Comparison of ENCODE assay signal across 14 cellular contexts in the genomic region with DNA sequence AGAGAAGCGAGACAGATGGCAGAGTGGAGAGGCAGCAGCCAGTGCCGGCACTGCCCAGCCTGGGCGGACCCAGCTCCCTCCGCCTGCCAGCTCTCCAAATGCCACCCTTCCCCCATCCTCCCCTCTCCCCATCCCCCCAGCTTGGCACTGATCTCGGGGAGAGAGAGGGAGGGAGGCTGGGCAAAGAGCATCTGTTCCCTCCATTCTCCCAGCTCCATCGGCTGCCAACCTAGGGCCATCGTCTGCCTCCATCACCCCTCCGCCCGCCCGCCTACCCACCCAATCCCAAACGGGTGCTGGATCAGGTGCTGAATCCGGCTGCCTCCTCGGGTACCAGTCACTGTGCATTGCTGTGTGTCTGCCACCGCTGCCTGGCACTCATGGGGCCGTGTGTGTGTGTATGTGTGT. TPM values are rescaled to one million over a fixed set of nuclear protein-coding genes. Genes with fewer than 3 reads are reported as not detected.
DNase-seq lines count a peak whose midpoint lies in the region; ATAC-seq lines count a peak whose summit lies in the region.
"Had no signal": no experiment of that assay in that cellular context is flagged by ENCODE, and none has a peak within 500 bp of the region (broad histone marks: within the 10 kb centered on the region; RNA-seq: fewer than 3 reads in every experiment).

No MANE protein-coding gene starts in this region.

- peaks cover 8 to 36% of the 10 kb centered on the region in 2 donors for H3K36me3 Mint-ChIP-seq in stimulated activated naive B cell treated with anti-CD40 and anti-IgM and Interleukin-4, amounts not matched to agents 10 μg/mL and 1 μg/mL and 100 μg/mL, for 72 hours

- H2BK15ac ChIP-seq in neuronal stem cell (ENCODE audit: low read length) = no peak overlapping the region

- H3K27ac ChIP-seq in angular gyrus (ENCODE audit: low read depth, low read length) = peak overlapping the region; percentile 97
- peak overlapping the region; percentile 10 for H3K27ac ChIP-seq in muscle layer of colon (ENCODE audit: low read depth, low read length)
- H3K27ac ChIP-seq in neuronal stem cell (replicated peaks; ENCODE audit: low read length) = no peak overlapping the region
- H3K27ac ChIP-seq: SK-N-MC had no signal

- no peak overlapping the region for H2AFZ ChIP-seq in neuronal stem cell (ENCODE audit: low read length)

- H3K79me1 ChIP-seq in neuronal stem cell (ENCODE audit: low read depth, low read length) = no peaks in the 10 kb centered on the region

- no CpG with 5 or more reads among the region's 15 CpGs for WGBS in neuronal stem cell (ENCODE audit: extremely low coverage in 2 of 2, insufficient read length in 2 of 2, insufficient replicate concordance in 1 of 2), 2 donors

- H2BK12ac ChIP-seq in neuronal stem cell (ENCODE audit: low read length) = no peak overlapping the region

- no peaks in the 10 kb centered on the region for H3K9me3 ChIP-seq in muscle layer of colon (ENCODE audit: low read length)
- no peaks in the 10 kb centered on the region for H3K9me3 ChIP-seq in neuronal stem cell (replicated peaks in 1 of 2; ENCODE audit: control insufficient read depth in 2 of 2, insufficient read depth in 1 of 2, low read depth in 1 of 2, low read length in 2 of 2)

- DNase-seq in DMS153 (lab: John Stamatoyannopoulos, UW) = peak; percentile 65
- peak; percentile 100 for DNase-seq in NCI-H2029 treated with DMSO at 0.1 percent for 48 hours (lab: John Stamatoyannopoulos, UW)
- no peak for DNase-seq in H7
- DNase-seq in stimulated activated naive B cell treated with anti-CD40 and anti-IgM and Interleukin-4, amounts not matched to agents 10 μg/mL and 1 μg/mL and 100 μg/mL, for 72 hours = no peak
- no peak for DNase-seq in neuronal stem cell (ENCODE audit: low spot score)
- DNase-seq in NK-92 treated with Interleukin-12 subunit alpha and Interleukin-12 subunit beta, amount 100 ng/mL, for 24 hours (lab: John Stamatoyannopoulos, UW) = no peak
- DNase-seq: activated T-cell treated with anti-CD3 and anti-CD28 coated beads, Interleukin-2, amount 50 U/mL, for 1 hour had no signal

- H3K4me3 ChIP-seq in muscle layer of colon (ENCODE audit: low read depth in 1 of 2, low read length in 2 of 2) = no peak overlapping the region
- no peak overlapping the region for H3K4me3 ChIP-seq in H7 (ENCODE audit: insufficient read depth, low read depth, low read length)
- no peak overlapping the region for H3K4me3 ChIP-seq in neuronal stem cell (ENCODE audit: low read length in 2 of 2)
- H3K4me3 ChIP-seq: SK-N-MC had no signal

- no peak overlapping the region for H3K27ac Mint-ChIP-seq in stimulated activated naive B cell treated with anti-CD40 and anti-IgM and Interleukin-4, amounts not matched to agents 10 μg/mL and 1 μg/mL and 100 μg/mL, for 72 hours
- H3K27ac Mint-ChIP-seq: nephron had no signal

- H2BK120ac ChIP-seq in neuronal stem cell (ENCODE audit: low read depth, low read length) = no peak overlapping the region

- H3K4me3 Mint-ChIP-seq in stimulated activated naive B cell treated with anti-CD40 and anti-IgM and Interleukin-4, amounts not matched to agents 10 μg/mL and 1 μg/mL and 100 μg/mL, for 72 hours = no peak overlapping the region
- H3K4me3 Mint-ChIP-seq: nephron had no signal

- H2AK5ac ChIP-seq in neuronal stem cell (ENCODE audit: low read depth, low read length) = no peak overlapping the region

- H4K91ac ChIP-seq in neuronal stem cell (ENCODE audit: low read depth, low read length, poor library complexity) = no peak overlapping the region

- no peaks in the 10 kb centered on the region for H3K9me3 Mint-ChIP-seq in stimulated activated naive B cell treated with anti-CD40 and anti-IgM and Interleukin-4, amounts not matched to agents 10 μg/mL and 1 μg/mL and 100 μg/mL, for 72 hours
- H3K9me3 Mint-ChIP-seq: nephron had no signal

- H4K8ac ChIP-seq in neuronal stem cell (ENCODE audit: low read depth, low read length) = no peak overlapping the region

- no peak overlapping the region for H3K4ac ChIP-seq in neuronal stem cell (ENCODE audit: low read length)

- peaks cover 19% of the 10 kb centered on the region for H3K4me1 ChIP-seq in muscle layer of colon (ENCODE audit: insufficient read depth, low read length)
- no peaks in the 10 kb centered on the region for H3K4me1 ChIP-seq in neuronal stem cell (ENCODE audit: control insufficient read depth in 2 of 2, insufficient read depth in 1 of 2, low read depth in 1 of 2, low read length in 2 of 2)

- H3K27me3 ChIP-seq in muscle layer of colon (ENCODE audit: control insufficient read depth in 1 of 2, insufficient read depth in 2 of 2, low read length in 2 of 2) = no peaks in the 10 kb centered on the region
- no peaks in the 10 kb centered on the region; the same call in 1 of the 2 replicates for H3K27me3 ChIP-seq in H7 (ENCODE audit: control insufficient read depth, insufficient read depth, low read length)
- H3K27me3 ChIP-seq in neuronal stem cell (ENCODE audit: control insufficient read depth in 3 of 3, insufficient read depth in 3 of 3, low read depth in 1 of 3, low read length in 3 of 3) = no peaks in the 10 kb centered on the region

- no peaks in the 10 kb centered on the region for H3K27me3 Mint-ChIP-seq in stimulated activated naive B cell treated with anti-CD40 and anti-IgM and Interleukin-4, amounts not matched to agents 10 μg/mL and 1 μg/mL and 100 μg/mL, for 72 hours

- H3K9ac ChIP-seq in muscle layer of colon (ENCODE audit: low read length) = no peak overlapping the region
- no peak overlapping the region for H3K9ac ChIP-seq in neuronal stem cell (ENCODE audit: low read depth, low read length, poor library complexity)

- H3K23ac ChIP-seq in neuronal stem cell (ENCODE audit: low read depth, low read length, poor library complexity) = no peak overlapping the region

- H2BK5ac ChIP-seq in neuronal stem cell (ENCODE audit: low read length) = no peak overlapping the region

- H3K18ac ChIP-seq in neuronal stem cell (ENCODE audit: low read length) = no peak overlapping the region

- H3K36me3 ChIP-seq in muscle layer of colon (ENCODE audit: insufficient read depth, low read length) (peaks cover under 1% of the 10 kb centered on the region), H7 (replicated peaks; ENCODE audit: control insufficient read depth, insufficient read depth, low read length) (no peaks in the 10 kb centered on the region), neuronal stem cell (replicated peaks in 1 of 2; ENCODE audit: control insufficient read depth in 2 of 2, insufficient read depth in 2 of 2, low read length in 2 of 2) (no peaks in the 10 kb centered on the region)

- peaks cover 4 to 6% of the 10 kb centered on the region in 2 donors for H3K4me1 Mint-ChIP-seq in stimulated activated naive B cell treated with anti-CD40 and anti-IgM and Interleukin-4, amounts not matched to agents 10 μg/mL and 1 μg/mL and 100 μg/mL, for 72 hours
- H3K4me1 Mint-ChIP-seq: nephron had no signal

- H3K14ac ChIP-seq in neuronal stem cell (ENCODE audit: low read length) = no peak overlapping the region

- no peak for ATAC-seq in stimulated activated naive B cell treated with anti-CD40 and anti-IgM and Interleukin-4, amounts not matched to agents 10 μg/mL and 1 μg/mL and 100 μg/mL, for 72 hours (replicated peaks)
- ATAC-seq: HCT116, left lobe of liver had no signal

- no peak overlapping the region for H3K4me2 ChIP-seq in neuronal stem cell (ENCODE audit: insufficient read depth, low read length, poor library complexity, severe bottlenecking)

RNA-seq across cellular contexts. Expression of a gene that starts 38.6 kb away (rescaled TPM):
- total RNA-seq in H7 (2014; rRNA removed; shearing (Covaris generic)) = 2.2 and 3.4 TPM in 2 replicates
- 3.9 TPM for polyA plus RNA-seq in neuronal stem cell (2013, experiment 1 of 2)
- 4.4 TPM for polyA plus RNA-seq in neuronal stem cell (2013, experiment 2 of 2)
- total RNA-seq: skeletal muscle tissue had no signal

RNA-seq across cellular contexts. Expression of a gene that starts 43.1 kb away (rescaled TPM):
- 12.1 and 14.0 TPM in 2 replicates for total RNA-seq in H7 (2014; rRNA removed; shearing (Covaris generic))
- polyA plus RNA-seq in neuronal stem cell (2013, experiment 1 of 2) = 8.8 TPM
- 7.5 TPM for polyA plus RNA-seq in neuronal stem cell (2013, experiment 2 of 2)

RNA-seq across cellular contexts. Expression of a gene that starts 43.5 kb away (rescaled TPM):
- 58.1 and 62.8 TPM in 2 replicates for total RNA-seq in H7 (2014; rRNA removed; shearing (Covaris generic))
- polyA plus RNA-seq in neuronal stem cell (2013, experiment 1 of 2) = 75.8 TPM
- 73.0 TPM for polyA plus RNA-seq in neuronal stem cell (2013, experiment 2 of 2)

RNA-seq across cellular contexts. Expression of a gene that starts 54.6 kb away (rescaled TPM):
- 83.3 and 94.9 TPM in 2 replicates for total RNA-seq in H7 (2014; rRNA removed; shearing (Covaris generic))
- 77.9 TPM for polyA plus RNA-seq in neuronal stem cell (2013, experiment 1 of 2)
- polyA plus RNA-seq in neuronal stem cell (2013, experiment 2 of 2) = 80.8 TPM

Comparison
In these comparisons a context has a peak if more than half of its experiments do, and no peak if none do; other contexts are left out.
1. DNase-seq: peak in DMS153 (single experiment) and NCI-H2029 treated with DMSO at 0.1 percent for 48 hours (single experiment); none in H7 (single experiment), stimulated activated naive B cell treated with anti-CD40 and anti-IgM and Interleukin-4, amounts not matched to agents 10 μg/mL and 1 μg/mL and 100 μg/mL, for 72 hours (single experiment), neuronal stem cell (single experiment) and NK-92 treated with Interleukin-12 subunit alpha and Interleukin-12 subunit beta, amount 100 ng/mL, for 24 hours (single experiment).